Comparison of ENCODE assay signal across 8 cellular contexts in the genomic region with DNA sequence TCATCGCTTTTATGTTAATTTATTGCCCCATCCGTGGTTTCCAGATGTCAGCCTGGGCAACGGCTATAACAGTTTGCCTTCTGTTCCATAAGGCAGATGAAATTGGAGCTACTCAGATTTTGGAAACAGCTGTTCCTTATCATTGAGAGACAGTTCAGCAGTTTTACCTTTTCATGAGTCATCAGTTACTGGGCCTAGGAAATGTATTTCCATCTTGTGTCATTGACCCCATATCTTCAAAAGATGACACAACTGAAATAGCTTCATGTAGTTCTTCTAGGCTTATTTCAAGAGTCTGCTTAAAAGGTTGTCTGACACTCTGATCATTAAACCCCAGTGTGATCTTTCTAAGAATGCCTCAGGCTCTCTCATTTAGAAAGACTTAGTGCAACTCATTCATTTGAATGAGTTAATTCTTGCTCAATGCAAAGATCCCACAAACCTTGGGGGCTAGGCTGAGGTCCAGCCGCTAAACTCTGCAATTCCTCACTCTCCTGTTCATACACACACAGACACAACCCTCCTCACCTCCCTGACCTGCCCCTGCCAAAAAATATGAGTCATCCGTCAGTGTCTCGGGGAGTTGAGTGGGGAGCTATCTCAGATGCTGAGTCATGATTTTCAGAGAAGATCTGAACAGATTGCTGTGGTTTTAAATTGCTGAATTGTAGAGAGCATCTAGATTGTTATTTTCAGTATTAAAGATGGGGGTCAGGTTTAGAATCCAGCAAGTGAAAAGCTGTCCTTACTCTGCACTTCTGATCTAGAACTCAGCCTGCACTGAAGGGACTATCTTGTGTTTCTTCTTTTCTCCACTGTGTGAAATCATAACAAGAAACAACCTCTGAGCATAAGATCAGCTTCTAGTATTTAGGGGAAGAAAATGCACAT.
DNase-seq lines count a peak whose midpoint lies in the region; ATAC-seq and TF ChIP-seq lines count a peak whose summit lies in the region.

No MANE protein-coding gene starts in this region.

- ATAC-seq in Right ventricle myocardium superior (ENCODE audit: poor library complexity), result peak; percentile 91
- peak; percentile 66 for ATAC-seq in HG03159 (IDR thresholded peaks at IDR 0.05; ENCODE audit: unreplicated experiment)
- ATAC-seq in stimulated activated naive CD8-positive, alpha-beta T cell treated with anti-CD3 and anti-CD28 coated beads, Interleukin-15, Interleukin-2, amounts not matched to agents 100 U/mL and 50 U/mL, for 24 hours, result peak; percentile 89

- no peak overlapping the region for H3K9ac ChIP-seq in liver (ENCODE audit: low read depth in 1 of 2, low read length in 2 of 2)

- H3K4me3 ChIP-seq in left ventricle myocardium inferior (no peak overlapping the region), astrocyte of the spinal cord (ENCODE audit: low read depth, low read length) (no peak overlapping the region), liver (ENCODE audit: low read depth in 1 of 3, low read length in 3 of 3) (no peak overlapping the region)

- in situ Hi-C loops in astrocyte of the spinal cord (cut with HindIII; ENCODE audit: low sequenced_read_pairs), result no loop called here

- H3K36me3 ChIP-seq in left ventricle myocardium inferior (peaks cover 28% of the 10 kb centered on the region), liver (ENCODE audit: control insufficient read depth in 4 of 4, insufficient read depth in 3 of 4, low read depth in 1 of 4, low read length in 3 of 4) (peaks cover 2 to 16% (median 6%) of the 10 kb centered on the region in 4 donors)

- H3K4me1 ChIP-seq in left ventricle myocardium inferior, result peaks cover 22% of the 10 kb centered on the region
- peaks cover 0 to 6% (median 0%) of the 10 kb centered on the region in 4 donors for H3K4me1 ChIP-seq in liver (ENCODE audit: control insufficient read depth in 4 of 4, insufficient read depth in 4 of 4, low read length in 3 of 4)

- no peak for DNase-seq in Right ventricle myocardium superior
- DNase-seq in left ventricle myocardium inferior, result no peak
- peak; percentile 96 for DNase-seq in RPMI8226
- peak; percentile 91 for DNase-seq in astrocyte of the spinal cord (ENCODE audit: low read depth, low spot score)
- DNase-seq in stimulated activated naive CD8-positive, alpha-beta T cell treated with anti-CD3 and anti-CD28 coated beads, Interleukin-15, Interleukin-2, amounts not matched to agents 100 U/mL and 50 U/mL, for 24 hours, result peak; percentile 33
- DNase-seq in NCI-H146 treated with DMSO at 0.1 percent for 48 hours (lab: John Stamatoyannopoulos, UW; ENCODE audit: unreplicated experiment), result no peak

- H3K9me3 ChIP-seq in left ventricle myocardium inferior (replicated peaks) (no peaks in the 10 kb centered on the region), liver (ENCODE audit: control insufficient read depth in 4 of 4, low read length in 3 of 4) (no peaks in the 10 kb centered on the region)

- intact Hi-C loops in Right ventricle myocardium superior (cut with DNase I) (no loop called here), left ventricle myocardium inferior (cut with micrococcal nuclease) (no loop called here)

- no peak for TF ChIP-seq CTCF in left ventricle myocardium inferior (IDR thresholded peaks at IDR 0.05; ENCODE audit: borderline replicate concordance)
- TF ChIP-seq CTCF in astrocyte of the spinal cord (IDR thresholded peaks at IDR 0.05; ENCODE audit: low read depth, low read length), result no peak
- TF ChIP-seq CTCF in liver (IDR thresholded peaks at IDR 0.05; ENCODE audit: low read depth, low read length, missing input control), result no peak

- TF ChIP-seq RAD21 in liver (IDR thresholded peaks at IDR 0.05), result no peak

- 53% methylated on average over 6 of the region's 6 CpGs for WGBS in liver

- no peak overlapping the region for H3K27ac ChIP-seq in left ventricle myocardium inferior (replicated peaks)
- H3K27ac ChIP-seq in liver (ENCODE audit: low read depth in 1 of 2, low read length in 2 of 2), result no peak overlapping the region

- H3K27me3 ChIP-seq in left ventricle myocardium inferior (ENCODE audit: low read depth) (no peaks in the 10 kb centered on the region), liver (ENCODE audit: control insufficient read depth in 4 of 4, insufficient read depth in 4 of 4, low read length in 3 of 4) (no peaks in the 10 kb centered on the region)

TF ChIP-seq in liver, 16 proteins besides CTCF, POLR2A, EP300 and RAD21:
- TF ChIP-seq, protein P1, sequence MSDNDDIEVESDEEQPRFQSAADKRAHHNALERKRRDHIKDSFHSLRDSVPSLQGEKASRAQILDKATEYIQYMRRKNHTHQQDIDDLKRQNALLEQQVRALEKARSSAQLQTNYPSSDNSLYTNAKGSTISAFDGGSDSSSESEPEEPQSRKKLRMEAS (IDR thresholded peaks at IDR 0.05), result no peak
- no peak for TF ChIP-seq NR2F2 (IDR thresholded peaks at IDR 0.05)
- TF ChIP-seq FOXA1 (IDR thresholded peaks at IDR 0.05), result peak; percentile 5
- TF ChIP-seq EGR1 (IDR thresholded peaks at IDR 0.05; ENCODE audit: low read depth in 2 of 2), result no peak
- TF ChIP-seq GABPA (IDR thresholded peaks at IDR 0.05 in 1 of 2, conservative IDR thresholded peaks at IDR 0.05 in 1 of 2), result no peak
- TF ChIP-seq HNF4A (conservative IDR thresholded peaks at IDR 0.05), result peak in 1 of 2 donors; percentile 48
- TF ChIP-seq, protein P2, sequence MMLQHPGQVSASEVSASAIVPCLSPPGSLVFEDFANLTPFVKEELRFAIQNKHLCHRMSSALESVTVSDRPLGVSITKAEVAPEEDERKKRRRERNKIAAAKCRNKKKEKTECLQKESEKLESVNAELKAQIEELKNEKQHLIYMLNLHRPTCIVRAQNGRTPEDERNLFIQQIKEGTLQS (IDR thresholded peaks at IDR 0.05), result no peak
- TF ChIP-seq, protein P3, sequence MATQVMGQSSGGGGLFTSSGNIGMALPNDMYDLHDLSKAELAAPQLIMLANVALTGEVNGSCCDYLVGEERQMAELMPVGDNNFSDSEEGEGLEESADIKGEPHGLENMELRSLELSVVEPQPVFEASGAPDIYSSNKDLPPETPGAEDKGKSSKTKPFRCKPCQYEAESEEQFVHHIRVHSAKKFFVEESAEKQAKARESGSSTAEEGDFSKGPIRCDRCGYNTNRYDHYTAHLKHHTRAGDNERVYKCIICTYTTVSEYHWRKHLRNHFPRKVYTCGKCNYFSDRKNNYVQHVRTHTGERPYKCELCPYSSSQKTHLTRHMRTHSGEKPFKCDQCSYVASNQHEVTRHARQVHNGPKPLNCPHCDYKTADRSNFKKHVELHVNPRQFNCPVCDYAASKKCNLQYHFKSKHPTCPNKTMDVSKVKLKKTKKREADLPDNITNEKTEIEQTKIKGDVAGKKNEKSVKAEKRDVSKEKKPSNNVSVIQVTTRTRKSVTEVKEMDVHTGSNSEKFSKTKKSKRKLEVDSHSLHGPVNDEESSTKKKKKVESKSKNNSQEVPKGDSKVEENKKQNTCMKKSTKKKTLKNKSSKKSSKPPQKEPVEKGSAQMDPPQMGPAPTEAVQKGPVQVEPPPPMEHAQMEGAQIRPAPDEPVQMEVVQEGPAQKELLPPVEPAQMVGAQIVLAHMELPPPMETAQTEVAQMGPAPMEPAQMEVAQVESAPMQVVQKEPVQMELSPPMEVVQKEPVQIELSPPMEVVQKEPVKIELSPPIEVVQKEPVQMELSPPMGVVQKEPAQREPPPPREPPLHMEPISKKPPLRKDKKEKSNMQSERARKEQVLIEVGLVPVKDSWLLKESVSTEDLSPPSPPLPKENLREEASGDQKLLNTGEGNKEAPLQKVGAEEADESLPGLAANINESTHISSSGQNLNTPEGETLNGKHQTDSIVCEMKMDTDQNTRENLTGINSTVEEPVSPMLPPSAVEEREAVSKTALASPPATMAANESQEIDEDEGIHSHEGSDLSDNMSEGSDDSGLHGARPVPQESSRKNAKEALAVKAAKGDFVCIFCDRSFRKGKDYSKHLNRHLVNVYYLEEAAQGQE (IDR thresholded peaks at IDR 0.05), result no peak
- no peak for TF ChIP-seq SP1 (IDR thresholded peaks at IDR 0.05)
- TF ChIP-seq, protein P4, sequence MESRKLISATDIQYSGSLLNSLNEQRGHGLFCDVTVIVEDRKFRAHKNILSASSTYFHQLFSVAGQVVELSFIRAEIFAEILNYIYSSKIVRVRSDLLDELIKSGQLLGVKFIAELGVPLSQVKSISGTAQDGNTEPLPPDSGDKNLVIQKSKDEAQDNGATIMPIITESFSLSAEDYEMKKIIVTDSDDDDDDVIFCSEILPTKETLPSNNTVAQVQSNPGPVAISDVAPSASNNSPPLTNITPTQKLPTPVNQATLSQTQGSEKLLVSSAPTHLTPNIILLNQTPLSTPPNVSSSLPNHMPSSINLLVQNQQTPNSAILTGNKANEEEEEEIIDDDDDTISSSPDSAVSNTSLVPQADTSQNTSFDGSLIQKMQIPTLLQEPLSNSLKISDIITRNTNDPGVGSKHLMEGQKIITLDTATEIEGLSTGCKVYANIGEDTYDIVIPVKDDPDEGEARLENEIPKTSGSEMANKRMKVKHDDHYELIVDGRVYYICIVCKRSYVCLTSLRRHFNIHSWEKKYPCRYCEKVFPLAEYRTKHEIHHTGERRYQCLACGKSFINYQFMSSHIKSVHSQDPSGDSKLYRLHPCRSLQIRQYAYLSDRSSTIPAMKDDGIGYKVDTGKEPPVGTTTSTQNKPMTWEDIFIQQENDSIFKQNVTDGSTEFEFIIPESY (IDR thresholded peaks at IDR 0.05), result no peak
- peak; percentile 37 to 64 for TF ChIP-seq RXRA (IDR thresholded peaks at IDR 0.05)
- no peak for TF ChIP-seq TAF1 (conservative IDR thresholded peaks at IDR 0.05)
- no peak for TF ChIP-seq HNF4G (IDR thresholded peaks at IDR 0.05)
- no peak for TF ChIP-seq FOXA2 (IDR thresholded peaks at IDR 0.05)
- TF ChIP-seq YY1 (IDR thresholded peaks at IDR 0.05), result no peak
- peak; percentile 87 to 97 for TF ChIP-seq JUND (IDR thresholded peaks at IDR 0.05)

Comparison
In these comparisons a context has a peak if more than half of its experiments do, and no peak if none do; other contexts are left out.
1. DNase-seq: peak in RPMI8226 (single experiment), astrocyte of the spinal cord (single experiment) and stimulated activated naive CD8-positive, alpha-beta T cell treated with anti-CD3 and anti-CD28 coated beads, Interleukin-15, Interleukin-2, amounts not matched to agents 100 U/mL and 50 U/mL, for 24 hours (single experiment); none in Right ventricle myocardium superior (single experiment), left ventricle myocardium inferior (single experiment) and NCI-H146 treated with DMSO at 0.1 percent for 48 hours (single experiment).
2. Peak in every context shown above with its lines, with median percentiles within 50 percentile points of each other: ATAC-seq.